In the genomic region with DNA sequence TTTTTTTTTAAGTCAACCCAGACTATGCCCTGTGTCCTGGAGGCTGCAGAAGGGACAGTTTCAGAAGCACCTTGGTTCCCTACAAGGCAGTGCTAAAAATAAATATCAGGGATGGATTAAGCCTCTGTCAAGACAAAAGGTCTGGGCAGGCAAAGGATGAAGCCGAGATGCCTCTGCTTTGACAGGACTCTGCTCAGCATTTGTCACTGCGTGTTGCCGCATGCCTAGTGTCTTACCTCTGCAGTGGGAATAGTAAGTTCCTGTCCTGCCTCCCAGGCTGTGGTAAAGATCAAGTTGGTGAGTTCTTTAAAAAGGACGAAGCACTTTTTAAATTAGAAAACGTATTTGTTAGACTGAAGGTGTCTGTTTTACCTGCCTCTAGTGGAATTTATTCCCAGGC, we compare ENCODE assay signal across 14 cellular contexts. TPM values are rescaled to one million over a fixed set of nuclear protein-coding genes. Genes with fewer than 3 reads are reported as not detected.
DNase-seq lines count a peak whose midpoint lies in the region; TF ChIP-seq lines count a peak whose summit lies in the region.
"Had no signal": no experiment of that assay in that cellular context is flagged by ENCODE, and none has a peak within 500 bp of the region (broad histone marks: within the 10 kb centered on the region; RNA-seq: fewer than 3 reads in every experiment).

No MANE protein-coding gene starts in this region.

- H3K36me3 Mint-ChIP-seq in MCF 10A (ENCODE audit: insufficient read depth, unreplicated experiment), result peaks cover 88% of the 10 kb centered on the region

- no peak overlapping the region for H3K4me3 ChIP-seq in mammary epithelial cell (replicated peaks in 1 of 3; ENCODE audit: insufficient read depth in 1 of 3, low read depth in 2 of 3, low read length in 3 of 3)
- no peak overlapping the region for H3K4me3 ChIP-seq in epithelial cell of esophagus (ENCODE audit: low read length)
- H3K4me3 ChIP-seq: BLaER1, GM23248 had no signal

- H3K9ac ChIP-seq in mammary epithelial cell (ENCODE audit: insufficient read depth, low read length), result no peak overlapping the region
- H3K9ac ChIP-seq: BLaER1, GM23248 had no signal

- H3K27me3 ChIP-seq in mammary epithelial cell (ENCODE audit: insufficient read depth, low read length), result no peaks in the 10 kb centered on the region
- H3K27me3 ChIP-seq: BLaER1 had no signal

- peaks cover 6% of the 10 kb centered on the region for H3K4me1 Mint-ChIP-seq in MCF 10A (ENCODE audit: insufficient read depth, unreplicated experiment)

- H3K4me3 Mint-ChIP-seq in MCF 10A (ENCODE audit: unreplicated experiment), result no peak overlapping the region

- H4K20me1 ChIP-seq in mammary epithelial cell (ENCODE audit: insufficient read depth, low read length), result no peaks in the 10 kb centered on the region

- peak overlapping the region; percentile 44 for H3K4me2 ChIP-seq in mammary epithelial cell (ENCODE audit: insufficient read depth, low read depth, low read length)
- H3K4me2 ChIP-seq: BLaER1 had no signal

- no peak overlapping the region for H3K27ac ChIP-seq in mammary epithelial cell (ENCODE audit: insufficient read depth, low read depth, low read length)
- H3K27ac ChIP-seq: BLaER1, GM23248, HL-60 had no signal

- dilution Hi-C loops in mammary epithelial cell (cut with HindIII; ENCODE audit: low sequenced_read_pairs), result no loop called here

- peaks cover 47% of the 10 kb centered on the region for H3K79me2 ChIP-seq in mammary epithelial cell (ENCODE audit: insufficient read depth, low read length)

- intact Hi-C loops in mammary epithelial cell (cut with micrococcal nuclease) (no loop called here), MCF 10A (cut with micrococcal nuclease) (no loop called here)

- in situ Hi-C loops in mammary epithelial cell (cut with MboI; ENCODE audit: low sequenced_read_pairs in 2 of 2), result no loop called here

- no peak overlapping the region for H2AFZ ChIP-seq in mammary epithelial cell (ENCODE audit: low read depth, low read length)
- H2AFZ ChIP-seq: GM23248 had no signal

- no peak for TF ChIP-seq CTCF in mammary epithelial cell (conservative IDR thresholded peaks at IDR 0.05 in 1 of 2, IDR thresholded peaks at IDR 0.05 in 1 of 2; ENCODE audit: extremely low read depth in 1 of 2, insufficient read depth in 1 of 2, low read depth in 1 of 2, low read length in 2 of 2)
- TF ChIP-seq CTCF in MCF 10A (IDR thresholded peaks at IDR 0.05; ENCODE audit: unreplicated experiment), result no peak
- no peak for TF ChIP-seq CTCF in epithelial cell of esophagus (IDR thresholded peaks at IDR 0.05; ENCODE audit: insufficient read depth, low read depth, low read length, missing control alignments)

- no peaks in the 10 kb centered on the region for H3K9me3 ChIP-seq in mammary epithelial cell (replicated peaks; ENCODE audit: insufficient read depth, low read length)
- H3K9me3 ChIP-seq: BLaER1 had no signal

- H3K4me1 ChIP-seq in mammary epithelial cell (ENCODE audit: insufficient read depth, low read length), result peaks cover 25% of the 10 kb centered on the region
- H3K4me1 ChIP-seq: BLaER1 had no signal

- no peak overlapping the region for H3K27ac Mint-ChIP-seq in MCF 10A (ENCODE audit: low read depth, unreplicated experiment)

- H3K9me3 Mint-ChIP-seq in MCF 10A (ENCODE audit: unreplicated experiment), result no peaks in the 10 kb centered on the region
- H3K9me3 Mint-ChIP-seq: CD4-positive, CD25-positive, alpha-beta regulatory T cell had no signal

- DNase-seq in mammary epithelial cell (peak; percentile 68), MCF 10A (ENCODE audit: unreplicated experiment) (no peak), epithelial cell of esophagus (ENCODE audit: low read depth) (peak; percentile 85), myocyte (ENCODE audit: low read depth) (peak; percentile 25), GF-D8 (lab: John Stamatoyannopoulos, UW) (no peak), NCI-H187 treated with DMSO at 0.1 percent for 48 hours (lab: John Stamatoyannopoulos, UW) (no peak)
- DNase-seq in activated naive CD4-positive, alpha-beta T cell treated with anti-CD3 and anti-CD28 coated beads, Interleukin-2, amount 50 U/mL, for 16 hours, result no peak
- DNase-seq: 8988T; AML-193; CD4-positive, CD25-positive, alpha-beta regulatory T cell; DMS53; GM23248 had no signal

- POLR2A ChIA-PET in MCF 10A (lab: Yijun Ruan, JAX), result no interaction called here

- H3K27me3 Mint-ChIP-seq in MCF 10A (ENCODE audit: insufficient read depth, unreplicated experiment), result no peaks in the 10 kb centered on the region
- H3K27me3 Mint-ChIP-seq: CD4-positive, CD25-positive, alpha-beta regulatory T cell had no signal

- CTCF ChIA-PET in mammary epithelial cell (lab: Charles Lee; ENCODE audit: low non-redundant PET) (interaction anchor here (0.7 to 1.3 kb wide), 2 partner anchors 49 to 188 kb away, joined by 6 to 7 read pairs; no protein-coding TSS in a partner anchor), MCF 10A (lab: Yijun Ruan, JAX) (interaction anchor here (0.7 kb wide), 2 partner anchors 9 to 189 kb away, joined by 3 to 4 read pairs; no protein-coding TSS in a partner anchor)

- no TSS peak for BruUV-seq in mammary epithelial cell (replicated peaks; lab: Mats Ljungman, UMichigan)
- BruUV-seq in MCF 10A (replicated peaks; lab: Mats Ljungman, UMichigan), result no TSS peak

- 16% methylated on average over 5 of the region's 5 CpGs for WGBS in mammary epithelial cell (ENCODE audit: low coverage, missing lambda C conversion rate)

- H3K36me3 ChIP-seq in mammary epithelial cell (ENCODE audit: insufficient read depth, low read length), result peaks cover 11% of the 10 kb centered on the region

RNA-seq across cellular contexts. Expression of a gene that starts 15.1 kb away (rescaled TPM):
- total RNA-seq in mammary epithelial cell (10 to 100 TPM; 20.9 to 29.3 TPM), MCF 10A (2022) (21.0 and 24.7 TPM in 2 replicates), myocyte (34.1 and 36.2 TPM in 2 replicates)
- 26.8 TPM for polyA plus RNA-seq in mammary epithelial cell
- 19.4 TPM for polyA minus RNA-seq in mammary epithelial cell
- 33.1 TPM for polyA plus RNA-seq in myocyte (2012)

RNA-seq across cellular contexts. Expression of a gene that starts 54.7 kb away (rescaled TPM):
- total RNA-seq in mammary epithelial cell (10 to 100 TPM; 30.2 to 62.0 TPM), MCF 10A (2022) (80.3 and 87.6 TPM in 2 replicates), myocyte (39.7 and 42.5 TPM in 2 replicates)
- polyA plus RNA-seq in mammary epithelial cell, result 23.0 TPM
- polyA minus RNA-seq in mammary epithelial cell, result 122 TPM
- polyA plus RNA-seq in myocyte (2012), result 99.3 TPM

Comparison
In these comparisons a context has a peak if more than half of its experiments do, and no peak if none do; other contexts are left out.
1. DNase-seq: peak in mammary epithelial cell (single experiment), epithelial cell of esophagus (single experiment) and myocyte (single experiment); none in MCF 10A (single experiment), GF-D8 (single experiment), NCI-H187 treated with DMSO at 0.1 percent for 48 hours (single experiment) and activated naive CD4-positive, alpha-beta T cell treated with anti-CD3 and anti-CD28 coated beads, Interleukin-2, amount 50 U/mL, for 16 hours (single experiment).